Comparison of ENCODE assay signal across 1 cellular context in genomic region chr3:100400782-100401673, GRCh38.
TF ChIP-seq lines count a peak whose summit lies in the region.

LNP1 (plus strand) TSS chr3:100401539; CDS start chr3:100429730, 28,191 bp downstream.
TOMM70 (minus strand) TSS chr3:100401089; CDS start chr3:100400949, 140 bp downstream.

TF ChIP-seq in HepG2, 621 proteins besides CTCF, POLR2A, EP300 and RAD21 (continued from another document and continues in another):
- TF ChIP-seq PAXIP1 (CRISPR knock-in tag; conservative IDR thresholded peaks at IDR 0.05) (peak; percentile 44; the same call in 1 of the 2 replicates), KDM1A (CRISPR knock-in tag; IDR thresholded peaks at IDR 0.05) (no peak), ZNF747 (CRISPR knock-in tag; IDR thresholded peaks at IDR 0.05; ENCODE audit: borderline replicate concordance) (peak; percentile 23), GFI1 (CRISPR knock-in tag; IDR thresholded peaks at IDR 0.05; ENCODE audit: borderline replicate concordance) (peak; percentile 59; the same call in 1 of the 2 replicates), NFIB (CRISPR knock-in tag; IDR thresholded peaks at IDR 0.05; ENCODE audit: borderline replicate concordance) (no peak), DPF2 (CRISPR knock-in tag; IDR thresholded peaks at IDR 0.05; ENCODE audit: borderline replicate concordance, low read depth) (no peak), ZC3H4 (CRISPR knock-in tag; IDR thresholded peaks at IDR 0.05; ENCODE audit: borderline replicate concordance) (no peak), ATRX (CRISPR knock-in tag; IDR thresholded peaks at IDR 0.05; ENCODE audit: borderline replicate concordance) (no peak), PHF20 (CRISPR knock-in tag; IDR thresholded peaks at IDR 0.05) (peak; percentile 89), TBX2 (CRISPR knock-in tag; IDR thresholded peaks at IDR 0.05; ENCODE audit: borderline replicate concordance) (no peak; the same call in 1 of the 2 replicates), ZNF451 (CRISPR knock-in tag; IDR thresholded peaks at IDR 0.05) (no peak; the same call in 1 of the 2 replicates), SATB2 (CRISPR knock-in tag; IDR thresholded peaks at IDR 0.05) (no peak), HOXA3 (CRISPR knock-in tag; IDR thresholded peaks at IDR 0.05) (peak; percentile 51), MLLT10 (CRISPR knock-in tag; IDR thresholded peaks at IDR 0.05) (no peak), ZNF550 (CRISPR knock-in tag; IDR thresholded peaks at IDR 0.05; ENCODE audit: borderline replicate concordance) (no peak), JUN (CRISPR knock-in tag; IDR thresholded peaks at IDR 0.05) (0 out of 2 replicates have a peak, but pooled peaks have one; percentile 9), SALL2 (CRISPR knock-in tag; IDR thresholded peaks at IDR 0.05) (peak; percentile 60), PHF5A (CRISPR knock-in tag; IDR thresholded peaks at IDR 0.05; ENCODE audit: low read depth, unreplicated experiment) (peak; percentile 39), CSRNP2 (CRISPR knock-in tag; conservative IDR thresholded peaks at IDR 0.05; ENCODE audit: low read depth) (no peak), CENPX (CRISPR knock-in tag; IDR thresholded peaks at IDR 0.05) (no peak), TFAP4 (IDR thresholded peaks at IDR 0.05; ENCODE audit: borderline replicate concordance, low read depth) (peak; percentile 47; the same call in 1 of the 2 replicates), ZNF589 (CRISPR knock-in tag; conservative IDR thresholded peaks at IDR 0.05) (peak; percentile 85; the same call in 1 of the 2 replicates), ETV6 (CRISPR knock-in tag; conservative IDR thresholded peaks at IDR 0.05) (no peak; the same call in none of the 2 replicates), ZBTB14 (CRISPR knock-in tag; IDR thresholded peaks at IDR 0.05) (peak; percentile 19), ZNF354B (CRISPR knock-in tag; IDR thresholded peaks at IDR 0.05) (no peak), SMAD9 (CRISPR knock-in tag; IDR thresholded peaks at IDR 0.05) (peak; percentile 74; the same call in 1 of the 2 replicates), DNMT1 (CRISPR knock-in tag; IDR thresholded peaks at IDR 0.05) (no peak), ZNF512 (CRISPR knock-in tag; IDR thresholded peaks at IDR 0.05) (no peak), ZNF552 (CRISPR knock-in tag; IDR thresholded peaks at IDR 0.05; ENCODE audit: borderline replicate concordance) (0 out of 2 replicates have a peak, but pooled peaks have one; percentile 35), GRHL1 (CRISPR knock-in tag; conservative IDR thresholded peaks at IDR 0.05) (no peak), ZNF264 (CRISPR knock-in tag; IDR thresholded peaks at IDR 0.05) (peak; percentile 74; the same call in 1 of the 2 replicates), PAF1 (CRISPR knock-in tag; IDR thresholded peaks at IDR 0.05) (no peak), ZNF256 (CRISPR knock-in tag; conservative IDR thresholded peaks at IDR 0.05) (0 out of 2 replicates have a peak, but pooled peaks have one; percentile 60), ZGPAT (CRISPR knock-in tag; IDR thresholded peaks at IDR 0.05) (peak; percentile 73), JUND (CRISPR knock-in tag; IDR thresholded peaks at IDR 0.05) (peak; percentile 48; the same call in 1 of the 2 replicates), PLSCR1 (CRISPR knock-in tag; IDR thresholded peaks at IDR 0.05; ENCODE audit: borderline replicate concordance) (peak; percentile 87; the same call in 1 of the 2 replicates), ZNF263 (CRISPR knock-in tag; IDR thresholded peaks at IDR 0.05) (no peak), E2F2 (CRISPR knock-in tag; IDR thresholded peaks at IDR 0.05; ENCODE audit: borderline replicate concordance) (no peak; the same call in 1 of the 2 replicates), ZNF280D (CRISPR knock-in tag; IDR thresholded peaks at IDR 0.05) (no peak), CCAR2 (optimal IDR thresholded peaks at IDR 0.05; ENCODE audit: low read depth, low read length) (no peak), RBM22 (optimal IDR thresholded peaks at IDR 0.05; ENCODE audit: low read length) (peak; percentile 82), ZNF367 (CRISPR knock-in tag; IDR thresholded peaks at IDR 0.05; ENCODE audit: borderline replicate concordance) (peak; percentile 24; the same call in 1 of the 2 replicates), SMC3 (IDR thresholded peaks at IDR 0.05; ENCODE audit: low read length) (no peak), ZNF891 (CRISPR knock-in tag; IDR thresholded peaks at IDR 0.05) (peak; percentile 43; the same call in 1 of the 2 replicates)
